In the genomic region with DNA sequence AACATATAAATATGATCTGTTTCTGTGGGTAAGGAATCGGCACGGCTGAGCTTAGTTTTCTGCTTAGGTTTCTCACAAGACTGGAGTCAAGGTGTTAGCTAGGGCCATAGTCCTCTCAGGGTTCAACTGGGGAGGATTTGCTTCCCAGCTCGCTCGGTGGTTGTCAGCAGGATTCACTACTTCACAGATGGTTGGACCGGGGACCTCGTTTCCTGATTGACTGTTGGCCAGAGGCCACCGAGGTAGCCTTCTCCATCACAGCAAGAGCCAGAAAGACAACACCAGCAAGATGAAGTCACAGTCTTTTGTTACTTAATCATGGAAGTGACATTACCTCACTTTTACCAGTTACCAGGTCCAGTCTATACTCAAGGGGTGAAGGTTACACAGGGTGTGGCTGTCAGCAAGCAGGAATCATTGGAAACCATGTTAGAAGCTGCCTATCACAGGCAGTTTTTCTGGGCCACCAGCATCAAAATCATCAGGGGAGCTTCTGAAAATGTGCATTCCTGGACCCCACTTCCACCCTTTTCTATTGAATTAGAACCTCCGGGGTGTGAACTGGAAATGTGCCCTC, we compare ENCODE assay signal across 15 cellular contexts. TPM values are rescaled to one million over a fixed set of nuclear protein-coding genes. Genes with fewer than 3 reads are reported as not detected.
A peak's percentile ranks its signal among the peaks of the same experiment; 100 is the strongest.
DNase-seq lines count a peak whose midpoint lies in the region; TF ChIP-seq lines count a peak whose summit lies in the region.
"Had no signal": no experiment of that assay in that cellular context is flagged by ENCODE, and none has a peak within 500 bp of the region (broad histone marks: within the 10 kb centered on the region; RNA-seq: fewer than 3 reads in every experiment).

No MANE protein-coding gene starts in this region.

- in situ Hi-C loops in G401 (cut with HindIII; ENCODE audit: low sequenced_read_pairs) = no loop called here

- H3K27ac ChIP-seq in WERI-Rb-1 = no peak overlapping the region
- H3K27ac ChIP-seq in esophagus muscularis mucosa (replicated peaks in 1 of 4) = peak overlapping the region; percentile 17 to 54 (median 48)
- peak overlapping the region in 2 of 8 donors; percentile 4 to 17 for H3K27ac ChIP-seq in spleen
- H3K27ac ChIP-seq: HL-60 had no signal

- DNase-seq in G401 (ENCODE audit: low spot score) = peak; percentile 87
- peak; percentile 34 for DNase-seq in WERI-Rb-1
- DNase-seq in esophagus muscularis mucosa (ENCODE audit: extremely low spot score) = no peak
- peak; percentile 48 for DNase-seq in spleen
- no peak for DNase-seq in germinal center (ENCODE audit: low spot score)
- DNase-seq in GM20000 (ENCODE audit: low spot score) = no peak
- no peak for DNase-seq in EL
- DNase-seq: Caco-2, DMS153, NCI-H1105, NCI-H1694, NCI-H2227 treated with DMSO at 0.1 percent for 48 hours, NCI-H524, Right ventricle myocardium superior had no signal

- 72% methylated on average over 8 of the region's 8 CpGs for WGBS in esophagus muscularis mucosa
- WGBS in spleen, 5 donors = 60 to 91% (median 75%) methylated on average over 8 of the region's 8 CpGs

- H3K4me3 ChIP-seq in WERI-Rb-1 (ENCODE audit: low read depth, low read length) (no peak overlapping the region), esophagus muscularis mucosa (no peak overlapping the region), spleen (no peak overlapping the region)

- no peak for TF ChIP-seq EP300 in esophagus muscularis mucosa (IDR thresholded peaks at IDR 0.05)

- no peak for TF ChIP-seq CTCF in WERI-Rb-1 (IDR thresholded peaks at IDR 0.05; ENCODE audit: low read depth, low read length)
- no peak for TF ChIP-seq CTCF in esophagus muscularis mucosa (IDR thresholded peaks at IDR 0.05)
- no peak for TF ChIP-seq CTCF in spleen (IDR thresholded peaks at IDR 0.05 in 8 of 11, conservative IDR thresholded peaks at IDR 0.05 in 3 of 11)
- no peak for TF ChIP-seq CTCF in GM20000 (IDR thresholded peaks at IDR 0.05; ENCODE audit: extremely low read depth, missing control alignments)

- H3K27me3 ChIP-seq in WERI-Rb-1 (ENCODE audit: insufficient read depth, low read depth, severe bottlenecking) (no peaks in the 10 kb centered on the region), esophagus muscularis mucosa (no peaks in the 10 kb centered on the region), spleen (replicated peaks in 1 of 7) (no peaks in the 10 kb centered on the region)

- H3K4me1 ChIP-seq in esophagus muscularis mucosa (peaks cover 7 to 13% (median 10%) of the 10 kb centered on the region in 4 donors), spleen (peaks cover 0 to 20% (median 9%) of the 10 kb centered on the region in 6 donors)
- H3K4me1 ChIP-seq: Caco-2 had no signal

- intact Hi-C loops in esophagus muscularis mucosa (cut with DNase I) (loop anchor here (5.0 kb wide), 1 partner anchor 43 kb away; no protein-coding TSS in a partner anchor), spleen (cut with DNase I; ENCODE audit: low total_unique reads) (no loop called here)

- peaks cover 14% of the 10 kb centered on the region for H3K36me3 ChIP-seq in WERI-Rb-1
- peaks cover 24 to 49% (median 37%) of the 10 kb centered on the region in 4 donors for H3K36me3 ChIP-seq in esophagus muscularis mucosa
- H3K36me3 ChIP-seq in spleen = peaks cover 7 to 56% (median 38%) of the 10 kb centered on the region in 6 donors

- no peaks in the 10 kb centered on the region for H3K9me3 ChIP-seq in WERI-Rb-1 (ENCODE audit: severe bottlenecking)
- H3K9me3 ChIP-seq in esophagus muscularis mucosa = no peaks in the 10 kb centered on the region
- no peaks in the 10 kb centered on the region for H3K9me3 ChIP-seq in spleen
- H3K9me3 ChIP-seq: Caco-2 had no signal

- TF ChIP-seq POLR2A in esophagus muscularis mucosa (IDR thresholded peaks at IDR 0.05; ENCODE audit: low read depth) = no peak
- TF ChIP-seq POLR2A in spleen (IDR thresholded peaks at IDR 0.05) = no peak

RNA-seq across cellular contexts. Expression of a gene that starts 10.7 kb away (rescaled TPM):
- 47.0 and 47.6 TPM in 2 replicates for total RNA-seq in G401 (2014; rRNA removed; shearing (Covaris generic))
- total RNA-seq in esophagus muscularis mucosa (10 to 100 TPM; 51.9 to 71.8 (median 63.0) TPM), spleen (10 to 100 TPM; 40.5 to 61.9 (median 49.9) TPM)
- polyA plus RNA-seq in spleen = 10 to 100 TPM; 29.6 to 50.6 (median 33.7) TPM

RNA-seq across cellular contexts. Expression of a gene that starts 18.3 kb away (rescaled TPM):
- total RNA-seq in G401 (2014; rRNA removed; shearing (Covaris generic)) = 342 and 364 TPM in 2 replicates
- total RNA-seq in esophagus muscularis mucosa (100 to 1,000 TPM; 169 to 247 (median 214) TPM), spleen (100 to 1,000 TPM in 5 of 7 donors, 10 to 100 TPM in 2; 85.4 to 123 (median 104) TPM)
- polyA plus RNA-seq in spleen = 100 to 1,000 TPM in 2 of 3 donors, 10 to 100 TPM in 1; 78.0 to 116 (median 101) TPM

RNA-seq across cellular contexts. Expression of a gene that starts 31.6 kb away (rescaled TPM):
- 259 and 267 TPM in 2 replicates for total RNA-seq in G401 (2014; rRNA removed; shearing (Covaris generic))
- 100 to 1,000 TPM; 256 to 419 (median 338) TPM for total RNA-seq in esophagus muscularis mucosa
- 100 to 1,000 TPM in 1 of 7 donors, 10 to 100 TPM in 6; 47.4 to 130 (median 89.1) TPM for total RNA-seq in spleen
- 100 to 1,000 TPM in 2 of 3 donors, 10 to 100 TPM in 1; 70.5 to 169 (median 102) TPM for polyA plus RNA-seq in spleen

RNA-seq across cellular contexts. Expression of a gene that starts 34.0 kb away (rescaled TPM):
- 0.44 and 4.4 TPM in 2 replicates for total RNA-seq in G401 (2014; rRNA removed; shearing (Covaris generic))
- total RNA-seq in esophagus muscularis mucosa = 1 to 10 TPM in 1 of 4 donors, under 1 TPM in 3; 0.42 to 1.8 (median 0.60) TPM
- under 1 TPM in 2 of 7 donors, not detected in 5; 0.28 to 0.30 TPM for total RNA-seq in spleen
- polyA plus RNA-seq in spleen = under 1 TPM; 0.10 to 0.24 (median 0.15) TPM

RNA-seq across cellular contexts. Expression of a gene that starts 37.7 kb away (rescaled TPM):
- total RNA-seq in G401 (2014; rRNA removed; shearing (Covaris generic)) = 0.31 and 0.58 TPM in 2 replicates
- 1 to 10 TPM; 1.7 to 4.0 (median 2.9) TPM for total RNA-seq in esophagus muscularis mucosa
- total RNA-seq in spleen = 10 to 100 TPM in 6 of 7 donors, 1 to 10 TPM in 1; 9.4 to 29.4 (median 17.9) TPM
- 1 to 10 TPM; 3.7 to 4.7 (median 4.5) TPM for polyA plus RNA-seq in spleen

Comparison
In these comparisons a context has a peak if more than half of its experiments do, and no peak if none do; other contexts are left out.
1. DNase-seq: peak in G401 (single experiment), WERI-Rb-1 (single experiment) and spleen (single experiment); none in esophagus muscularis mucosa (single experiment), germinal center (single experiment), GM20000 (single experiment) and EL (single experiment).